ENCODE assay signal across 15 cellular contexts in the genomic region with DNA sequence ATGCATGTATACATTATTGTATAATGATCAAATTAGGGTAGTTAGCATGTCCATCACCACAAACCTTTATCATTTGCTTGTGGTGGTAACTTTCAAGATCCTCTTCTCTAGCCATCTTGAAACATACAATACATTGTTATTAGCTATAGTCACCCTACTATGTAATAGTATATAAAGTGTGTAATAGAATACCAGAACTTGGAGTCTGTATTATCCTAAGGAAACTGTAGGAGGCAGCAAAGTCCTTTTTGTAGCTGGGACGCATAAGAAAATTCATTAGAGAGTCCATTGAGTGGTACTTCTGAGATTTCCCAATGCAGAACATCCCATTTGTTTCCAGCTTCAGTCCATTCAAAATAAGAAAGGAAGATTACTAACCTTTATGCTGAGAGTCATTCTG.
DNase-seq lines count a peak whose midpoint lies in the region; ATAC-seq and TF ChIP-seq lines count a peak whose summit lies in the region.
"Had no signal": no experiment of that assay in that cellular context is flagged by ENCODE, and none has a peak within 500 bp of the region (broad histone marks: within the 10 kb centered on the region; RNA-seq: fewer than 3 reads in every experiment).

No MANE protein-coding gene starts in this region.

- no peaks in the 10 kb centered on the region for H3K4me1 ChIP-seq in lower lobe of right lung

- H3K27ac Mint-ChIP-seq in brain = no peak overlapping the region
- H3K27ac Mint-ChIP-seq: memory B cell, T-cell had no signal

- H3K36me3 Mint-ChIP-seq in brain = peaks cover 4% of the 10 kb centered on the region
- H3K36me3 Mint-ChIP-seq: memory B cell, T-cell had no signal

- no peaks in the 10 kb centered on the region for H3K36me3 ChIP-seq in lower lobe of right lung

- H3K9me3 ChIP-seq in lower lobe of right lung = no peaks in the 10 kb centered on the region

- peaks cover 0 to 14% (median 3%) of the 10 kb centered on the region in 5 experiments for H3K9me3 Mint-ChIP-seq in brain

- H3K4me3 Mint-ChIP-seq in brain = no peak overlapping the region
- H3K4me3 Mint-ChIP-seq: memory B cell, T-cell had no signal

- peak; percentile 53 for DNase-seq in DMS 273 (lab: John Stamatoyannopoulos, UW; ENCODE audit: unreplicated experiment)
- no peak for DNase-seq in DMS 273 treated with DMSO at 0.1 percent for 48 hours (lab: John Stamatoyannopoulos, UW)
- DNase-seq in NCI-H2107 (lab: John Stamatoyannopoulos, UW) = peak; percentile 26
- DNase-seq in lower lobe of right lung = no peak
- no peak for DNase-seq in activated naive CD4-positive, alpha-beta T cell treated with anti-CD3 and anti-CD28 coated beads, Interleukin-2, amount 50 U/mL, for 16 hours
- DNase-seq in Right ventricle myocardium inferior (ENCODE audit: missing footprints) = no peak
- DNase-seq in islet precursor cell = no peak
- DNase-seq: 8988T; activated CD8-positive, alpha-beta memory T cell treated with anti-CD3 and anti-CD28 coated beads for 24 hours; amniotic stem cell; EL; T-cell had no signal

- TF ChIP-seq CTCF in brain (conservative IDR thresholded peaks at IDR 0.05) = peak; percentile 26 to 38
- TF ChIP-seq CTCF in lower lobe of right lung (IDR thresholded peaks at IDR 0.05) = peak; percentile 15

- no peak overlapping the region for H3K27ac ChIP-seq in lower lobe of right lung

- no peaks in the 10 kb centered on the region for H3K27me3 ChIP-seq in lower lobe of right lung (ENCODE audit: low read depth)

- no peaks in the 10 kb centered on the region for H3K27me3 Mint-ChIP-seq in brain
- H3K27me3 Mint-ChIP-seq: memory B cell, T-cell had no signal

- no peak overlapping the region for H3K4me3 ChIP-seq in lower lobe of right lung

- ATAC-seq in lower lobe of right lung (no peak), Right ventricle myocardium inferior (no peak)
- ATAC-seq: esophagus mucosa, T-cell had no signal

- H3K4me1 Mint-ChIP-seq in brain = peaks cover 4% of the 10 kb centered on the region
- H3K4me1 Mint-ChIP-seq: memory B cell, T-cell had no signal

- intact Hi-C loops in lower lobe of right lung (cut with DNase I) (no loop called here), Right ventricle myocardium inferior (cut with DNase I) (no loop called here)

Comparison
In these comparisons a context has a peak if more than half of its experiments do, and no peak if none do; other contexts are left out.
1. DNase-seq: peak in DMS 273 (single experiment) and NCI-H2107 (single experiment); none in DMS 273 treated with DMSO at 0.1 percent for 48 hours (single experiment), lower lobe of right lung (single experiment), activated naive CD4-positive, alpha-beta T cell treated with anti-CD3 and anti-CD28 coated beads, Interleukin-2, amount 50 U/mL, for 16 hours (single experiment), Right ventricle myocardium inferior (single experiment) and islet precursor cell (single experiment).